In the genomic region with DNA sequence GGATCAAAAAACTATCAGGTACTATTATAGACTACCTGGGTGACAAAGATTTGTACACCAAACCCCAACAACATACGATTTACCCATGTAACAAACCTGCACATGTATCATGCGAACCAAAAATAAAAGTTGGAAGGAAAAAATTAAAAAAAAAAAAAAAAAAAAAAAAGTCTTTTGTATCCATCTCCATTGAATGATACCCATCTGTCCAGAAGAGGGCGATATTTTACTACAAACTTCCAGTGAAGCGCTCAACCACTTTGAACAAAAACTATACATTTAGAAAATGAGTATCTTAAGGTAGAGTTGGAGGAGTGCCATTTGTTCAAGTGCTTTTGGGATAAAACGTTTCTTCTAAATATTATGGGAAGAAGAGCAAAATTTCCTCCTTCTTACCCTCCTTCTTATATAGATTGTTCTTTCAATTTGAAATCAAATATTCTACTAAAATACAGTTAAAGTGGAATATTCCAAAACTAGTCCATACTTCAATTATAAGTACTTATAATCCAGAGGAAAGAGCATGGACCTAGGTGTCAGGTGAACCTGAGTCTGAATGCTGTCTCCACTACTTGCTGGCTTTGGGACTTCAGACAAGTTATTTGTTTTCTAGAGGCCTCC, we compare ENCODE assay signal across 8 cellular contexts. TPM values are rescaled to one million over a fixed set of nuclear protein-coding genes. Genes with fewer than 3 reads are reported as not detected.
DNase-seq lines count a peak whose midpoint lies in the region; ATAC-seq, FAIRE-seq and TF ChIP-seq lines count a peak whose summit lies in the region.

No MANE protein-coding gene starts in this region.

- DNase-seq in DMS53 treated with DMSO at 0.1 percent for 48 hours (lab: John Stamatoyannopoulos, UW; ENCODE audit: unreplicated experiment) = peak; percentile 21
- peak; percentile 70 for DNase-seq in Jurkat, Clone E6-1 (ENCODE audit: low read depth, low spot score)
- peak; percentile 64 for DNase-seq in PC-3
- DNase-seq in endothelial cell of umbilical vein (ENCODE audit: low read depth, low spot score) = peak; percentile 54
- DNase-seq in natural killer cell = no peak
- DNase-seq in activated CD4-positive, CD25-positive, alpha-beta regulatory T cell (lab: John Stamatoyannopoulos, UW) = no peak

- TF ChIP-seq POLR2A in endothelial cell of umbilical vein (IDR thresholded peaks at IDR 0.05; ENCODE audit: low read depth, low read length) (no peak), GM18505 (IDR thresholded peaks at IDR 0.05; ENCODE audit: borderline replicate concordance, extremely low read depth, insufficient read depth, insufficient read length) (no peak)

- H3K4me3 Mint-ChIP-seq in natural killer cell = no peak overlapping the region

- peak; percentile 70 for TF ChIP-seq CTCF in PC-3 (conservative IDR thresholded peaks at IDR 0.05; ENCODE audit: low read depth, low read length)
- peak; percentile 20 to 35 for TF ChIP-seq CTCF in endothelial cell of umbilical vein (IDR thresholded peaks at IDR 0.05; ENCODE audit: extremely low read depth in 1 of 2, insufficient read depth in 1 of 2, low read depth in 1 of 2, low read length in 2 of 2)
- TF ChIP-seq CTCF in natural killer cell (IDR thresholded peaks at IDR 0.05) = peak; percentile 81

- BruUV-seq in PC-3 (replicated peaks; lab: Mats Ljungman, UMichigan) (no TSS peak), endothelial cell of umbilical vein (replicated peaks; lab: Mats Ljungman, UMichigan) (no TSS peak)

- H3K27me3 ChIP-seq in PC-3 (ENCODE audit: low read length) (peaks cover 2% of the 10 kb centered on the region; the same call in 1 of the 2 replicates), endothelial cell of umbilical vein (ENCODE audit: control insufficient read depth in 2 of 2, insufficient read depth in 2 of 2, low read length in 2 of 2) (no peaks in the 10 kb centered on the region)

- CTCF ChIA-PET in PC-3 (lab: Charles Lee) (no interaction called here), endothelial cell of umbilical vein (lab: Charles Lee) (interaction anchor here (0.6 to 1.7 kb wide), 2 partner anchors 12 to 1338 kb away, joined by 3 to 7 read pairs; no protein-coding TSS in a partner anchor)

- H3K4me2 ChIP-seq in PC-3 (ENCODE audit: low read length) = no peak overlapping the region
- no peak overlapping the region for H3K4me2 ChIP-seq in endothelial cell of umbilical vein (ENCODE audit: insufficient read depth, low read length)

- no peaks in the 10 kb centered on the region for H4K20me1 ChIP-seq in PC-3 (ENCODE audit: low read length)
- H4K20me1 ChIP-seq in endothelial cell of umbilical vein (replicated peaks; ENCODE audit: control insufficient read depth, extremely low read depth, insufficient read depth, low read length) = no peaks in the 10 kb centered on the region

- no peaks in the 10 kb centered on the region for H3F3A ChIP-seq in PC-3 (ENCODE audit: low read length, unreplicated experiment)

- H3K9me3 ChIP-seq in PC-3 (ENCODE audit: low read length) = no peaks in the 10 kb centered on the region
- no peaks in the 10 kb centered on the region for H3K9me3 ChIP-seq in endothelial cell of umbilical vein (replicated peaks; ENCODE audit: control insufficient read depth, insufficient read depth, low read length)

- peak; percentile 78 for FAIRE-seq in endothelial cell of umbilical vein (lab: Jason Lieb, UNC)

- H3K36me3 ChIP-seq in PC-3 (ENCODE audit: low read depth, low read length) = no peaks in the 10 kb centered on the region; the same call in 1 of the 2 replicates
- H3K36me3 ChIP-seq in endothelial cell of umbilical vein (ENCODE audit: control insufficient read depth in 2 of 2, extremely low read depth in 1 of 2, insufficient read depth in 2 of 2, low read length in 2 of 2) = no peaks in the 10 kb centered on the region

- intact Hi-C loops in PC-3 (cut with micrococcal nuclease) (loop anchor here (1.0 to 5.0 kb wide), 3 partner anchors 509 to 1831 kb away; no protein-coding TSS in a partner anchor), endothelial cell of umbilical vein (cut with micrococcal nuclease) (loop anchor here (1.0 kb wide), 2 partner anchors 509 to 572 kb away; no protein-coding TSS in a partner anchor), natural killer cell (cut with micrococcal nuclease) (loop anchor here (1.0 to 5.0 kb wide), 3 partner anchors 307 to 1661 kb away; no protein-coding TSS in a partner anchor)

- H3K27ac ChIP-seq in PC-3 (ENCODE audit: low read length) = no peak overlapping the region
- H3K27ac ChIP-seq in endothelial cell of umbilical vein (ENCODE audit: insufficient read depth, low read depth, low read length) = no peak overlapping the region

- H3K9me1 ChIP-seq in endothelial cell of umbilical vein (replicated peaks; ENCODE audit: control insufficient read depth, extremely low read depth, insufficient read depth, low read length) = no peaks in the 10 kb centered on the region

- H2AFZ ChIP-seq in PC-3 (ENCODE audit: low read length) = no peak overlapping the region
- no peak overlapping the region for H2AFZ ChIP-seq in endothelial cell of umbilical vein (ENCODE audit: low read depth, low read length)

- H3K9me2 ChIP-seq in PC-3 (replicated peaks; ENCODE audit: low read length) = no peaks in the 10 kb centered on the region

- no peaks in the 10 kb centered on the region for H3K36me3 Mint-ChIP-seq in natural killer cell

- no peaks in the 10 kb centered on the region for H3K4me1 ChIP-seq in PC-3 (ENCODE audit: insufficient read depth, low read length)
- no peaks in the 10 kb centered on the region for H3K4me1 ChIP-seq in endothelial cell of umbilical vein (ENCODE audit: control insufficient read depth, extremely low read depth, insufficient read depth, low read length)

- no peaks in the 10 kb centered on the region for H3K9me3 Mint-ChIP-seq in natural killer cell

- peaks cover 9 to 20% of the 10 kb centered on the region in 2 donors for H3K4me1 Mint-ChIP-seq in natural killer cell

- H3K27me3 Mint-ChIP-seq in natural killer cell (ENCODE audit: low read depth in 2 of 2) = no peaks in the 10 kb centered on the region

- dilution Hi-C loops in endothelial cell of umbilical vein (cut with MboI; ENCODE audit: extremely low pct_ligation_motif_present, low sequenced_read_pairs) = no loop called here

- H3K27ac Mint-ChIP-seq in natural killer cell = no peak overlapping the region

- H3K79me2 ChIP-seq in PC-3 (ENCODE audit: low read length) = no peaks in the 10 kb centered on the region
- no peaks in the 10 kb centered on the region for H3K79me2 ChIP-seq in endothelial cell of umbilical vein (ENCODE audit: control insufficient read depth, insufficient read depth, low read length)

- POLR2A ChIA-PET in PC-3 (lab: Charles Lee; ENCODE audit: unreplicated experiment) = no interaction called here
- POLR2A ChIA-PET in endothelial cell of umbilical vein (lab: Charles Lee) = no interaction called here

- H3K4me3 ChIP-seq in Jurkat, Clone E6-1 (ENCODE audit: low read length) = no peak overlapping the region
- no peak overlapping the region for H3K4me3 ChIP-seq in PC-3 (ENCODE audit: low read length)
- H3K4me3 ChIP-seq in endothelial cell of umbilical vein (replicated peaks in 1 of 3; ENCODE audit: insufficient read depth in 1 of 3, low read depth in 1 of 3, low read length in 3 of 3) = no peak overlapping the region

- ATAC-seq in PC-3 (0 out of 2 replicates have a peak, but pooled peaks have one; percentile 29), natural killer cell (peak; percentile 64 to 79 (median 77)), HG03045 (IDR thresholded peaks at IDR 0.05; ENCODE audit: unreplicated experiment) (no peak), GM18505 (IDR thresholded peaks at IDR 0.05; ENCODE audit: unreplicated experiment) (no peak)

- no peak overlapping the region for H3K9ac ChIP-seq in PC-3 (ENCODE audit: low read length)
- H3K9ac ChIP-seq in endothelial cell of umbilical vein (replicated peaks; ENCODE audit: extremely low read depth, insufficient read depth, low read length) = no peak overlapping the region

TF ChIP-seq in endothelial cell of umbilical vein, 7 proteins besides CTCF, POLR2A, EP300 and RAD21:
- no peak for TF ChIP-seq JUN (IDR thresholded peaks at IDR 0.05; ENCODE audit: borderline replicate concordance, insufficient read depth, insufficient read length, low read depth)
- no peak for TF ChIP-seq EZH2 (IDR thresholded peaks at IDR 0.05; ENCODE audit: borderline replicate concordance, low read depth, low read length, severe bottlenecking)
- no peak for TF ChIP-seq MYC (IDR thresholded peaks at IDR 0.05; ENCODE audit: low read depth, low read length)
- TF ChIP-seq, protein P1, sequence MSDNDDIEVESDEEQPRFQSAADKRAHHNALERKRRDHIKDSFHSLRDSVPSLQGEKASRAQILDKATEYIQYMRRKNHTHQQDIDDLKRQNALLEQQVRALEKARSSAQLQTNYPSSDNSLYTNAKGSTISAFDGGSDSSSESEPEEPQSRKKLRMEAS (IDR thresholded peaks at IDR 0.05; ENCODE audit: insufficient read depth, insufficient read length) = no peak
- no peak for TF ChIP-seq POLR2AphosphoS5 (IDR thresholded peaks at IDR 0.05; ENCODE audit: insufficient read depth, low read depth, low read length)
- no peak for TF ChIP-seq FOS (IDR thresholded peaks at IDR 0.05; ENCODE audit: borderline replicate concordance, insufficient read depth, low read length)
- TF ChIP-seq GATA2 (IDR thresholded peaks at IDR 0.05; ENCODE audit: insufficient read depth, insufficient read length, low read depth, low read length) = no peak

RNA-seq across cellular contexts. Expression of a gene that starts 23.3 kb away (rescaled TPM):
- polyA plus RNA-seq in Jurkat, Clone E6-1 (2012; ENCODE audit: insufficient read depth, insufficient read length) = 20.5 TPM
- total RNA-seq in PC-3 (2014; rRNA removed) (8.4 and 10.7 TPM in 2 replicates), endothelial cell of umbilical vein (14.8 and 16.7 TPM in 2 replicates), natural killer cell (10 to 100 TPM; 22.7 to 41.9 (median 22.8) TPM)
- polyA plus RNA-seq in endothelial cell of umbilical vein = 8.2 and 9.6 TPM in 2 replicates
- 12.9 and 15.5 TPM in 2 replicates for polyA plus RNA-seq in endothelial cell of umbilical vein (2011; cell fraction: cytosol; rRNA removed)
- polyA plus RNA-seq in endothelial cell of umbilical vein (2011; cell fraction: nucleus; rRNA removed) = 10.7 and 16.6 TPM in 2 replicates
- polyA plus RNA-seq in endothelial cell of umbilical vein (2012) = 27.9 and 29.5 TPM in 2 replicates
- 8.9 and 9.7 TPM in 2 replicates for polyA minus RNA-seq in endothelial cell of umbilical vein
- polyA minus RNA-seq in endothelial cell of umbilical vein (2011; cell fraction: cytosol; rRNA and poly(A)+ RNA removed) = 7.1 TPM
- polyA minus RNA-seq in endothelial cell of umbilical vein (2011; cell fraction: nucleus; rRNA and poly(A)+ RNA removed) = 19.8 and 23.9 TPM in 2 replicates

Comparison
In these comparisons a context has a peak if more than half of its experiments do, and no peak if none do; other contexts are left out.
1. DNase-seq: peak in DMS53 treated with DMSO at 0.1 percent for 48 hours (single experiment), Jurkat, Clone E6-1 (single experiment), PC-3 (single experiment) and endothelial cell of umbilical vein (single experiment); none in natural killer cell (single experiment) and activated CD4-positive, CD25-positive, alpha-beta regulatory T cell (0 of 4).
2. ATAC-seq: peak in PC-3 (single experiment) and natural killer cell (3 of 3); none in HG03045 (single experiment) and GM18505 (single experiment).
3. CTCF ChIP-seq: peak in every context shown above with its lines; median percentile 81 in natural killer cell; 70 in PC-3; 28 in endothelial cell of umbilical vein.